8 cellular contexts compared by ENCODE assay signal in the genomic region with DNA sequence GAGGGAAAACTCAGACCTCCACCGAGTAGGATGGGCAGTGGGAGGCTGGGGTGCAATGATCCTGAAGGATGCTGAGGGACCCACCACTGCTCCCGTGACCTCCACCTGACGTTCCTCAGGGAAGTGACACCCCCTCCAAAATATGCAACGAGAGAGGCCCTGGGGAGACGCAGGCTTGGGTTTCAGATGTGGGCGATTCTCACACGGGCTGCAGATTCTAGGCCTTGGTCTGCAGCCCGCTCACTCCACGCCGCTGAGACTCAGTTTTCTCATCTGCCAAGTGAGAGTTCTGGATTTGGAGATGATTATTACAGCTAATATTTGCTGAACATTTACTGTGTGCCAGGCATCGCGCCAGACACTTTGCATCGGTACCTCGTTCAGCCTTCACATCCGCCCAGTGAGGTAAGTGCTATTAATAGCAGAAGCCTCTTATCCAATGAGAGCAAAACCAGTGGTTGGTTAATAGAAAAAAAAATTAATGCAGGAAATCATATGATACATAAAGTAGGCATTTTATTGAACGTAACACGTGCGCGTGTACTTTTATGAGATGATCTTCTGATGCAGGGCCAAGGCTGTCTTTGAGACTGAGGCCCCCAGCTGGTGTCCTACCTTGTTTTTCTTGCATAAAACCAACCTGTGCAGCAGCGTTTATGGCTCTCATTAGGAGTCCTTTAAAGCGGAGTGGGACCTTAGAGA.
DNase-seq lines count a peak whose midpoint lies in the region; ATAC-seq and TF ChIP-seq lines count a peak whose summit lies in the region.

No MANE protein-coding gene starts in this region.

- H3K4me1 ChIP-seq in heart left ventricle (peaks cover 0 to 74% (median 0%) of the 10 kb centered on the region in 12 donors), smooth muscle cell (ENCODE audit: low read depth) (no peaks in the 10 kb centered on the region)

- TF ChIP-seq CTCF in heart left ventricle (IDR thresholded peaks at IDR 0.05) (no peak), smooth muscle cell (IDR thresholded peaks at IDR 0.05; ENCODE audit: borderline replicate concordance, insufficient read depth, poor library complexity, severe bottlenecking) (no peak)

- intact Hi-C loops in heart left ventricle (cut with DNase I) = loop anchor here in 3 of 10 donors (10.0 kb wide), 3 partner anchors 173 to 187 kb away; no protein-coding TSS in a partner anchor

- H3K36me3 ChIP-seq in KOPT-K1 (ENCODE audit: insufficient read depth, low read length) = no peaks in the 10 kb centered on the region
- no peaks in the 10 kb centered on the region for H3K36me3 ChIP-seq in heart left ventricle
- no peaks in the 10 kb centered on the region for H3K36me3 ChIP-seq in smooth muscle cell (ENCODE audit: low read depth)

- 43 to 50% (median 47%) methylated on average over 19 to 21 of the region's 21 CpGs for WGBS in heart left ventricle, 4 donors
- 82% methylated on average over 21 of the region's 21 CpGs for WGBS in smooth muscle cell (ENCODE audit: low lambda C conversion rate)

- H3K4me3 ChIP-seq in heart left ventricle (no peak overlapping the region), smooth muscle cell (no peak overlapping the region)

- H3K9me3 ChIP-seq in KOPT-K1 (ENCODE audit: insufficient read depth, low read length, poor library complexity, severe bottlenecking) (no peaks in the 10 kb centered on the region), heart left ventricle (no peaks in the 10 kb centered on the region), smooth muscle cell (replicated peaks; ENCODE audit: low read depth) (no peaks in the 10 kb centered on the region)

- no peak overlapping the region for H3K4me2 ChIP-seq in smooth muscle cell

- TF ChIP-seq POLR2A in heart left ventricle (IDR thresholded peaks at IDR 0.05) = no peak

- peaks cover 0 to 13% (median 0%) of the 10 kb centered on the region in 9 donors for H3K27me3 ChIP-seq in heart left ventricle
- no peaks in the 10 kb centered on the region for H3K27me3 ChIP-seq in smooth muscle cell (ENCODE audit: low read depth)

- no peaks in the 10 kb centered on the region for H3F3A ChIP-seq in smooth muscle cell (ENCODE audit: low read depth)

- H3K79me2 ChIP-seq in smooth muscle cell (ENCODE audit: low read depth) = no peaks in the 10 kb centered on the region

- H4K20me1 ChIP-seq in smooth muscle cell (ENCODE audit: low read depth) = no peaks in the 10 kb centered on the region

- ATAC-seq in GM19438 (IDR thresholded peaks at IDR 0.05; ENCODE audit: low read depth, unreplicated experiment) (peak; percentile 26), heart left ventricle (peak; percentile 56 to 83 (median 70))

- H2AFZ ChIP-seq in smooth muscle cell (ENCODE audit: low read depth) = no peak overlapping the region

- H3K27ac ChIP-seq in KOPT-K1 (ENCODE audit: low read depth, low read length, poor library complexity, severe bottlenecking) (peak overlapping the region; percentile 65), heart left ventricle (peak overlapping the region in 1 of 12 donors; percentile 74), smooth muscle cell (ENCODE audit: low read depth) (no peak overlapping the region)

- no peak overlapping the region for H3K9ac ChIP-seq in smooth muscle cell (ENCODE audit: low read depth)

- peak; percentile 95 for DNase-seq in DMS79 (lab: John Stamatoyannopoulos, UW)
- DNase-seq in activated CD4-positive, alpha-beta T cell treated with anti-CD3 and anti-CD28 coated beads, Interleukin-2, amount 50 U/mL, for 48 hours = peak; percentile 46 to 49
- DNase-seq in heart left ventricle = peak; percentile 34 to 68 (median 58)
- DNase-seq in amniotic stem cell (lab: John Stamatoyannopoulos, UW) = no peak
- DNase-seq in smooth muscle cell (lab: John Stamatoyannopoulos, UW; ENCODE audit: unreplicated experiment) = no peak
- DNase-seq in AG08395 (ENCODE audit: low spot score) = no peak

Comparison
In these comparisons a context has a peak if more than half of its experiments do, and no peak if none do; other contexts are left out.
1. DNase-seq: peak in DMS79 (single experiment), activated CD4-positive, alpha-beta T cell treated with anti-CD3 and anti-CD28 coated beads, Interleukin-2, amount 50 U/mL, for 48 hours (2 of 2) and heart left ventricle (5 of 5); none in amniotic stem cell (single experiment), smooth muscle cell (single experiment) and AG08395 (single experiment).